ENCODE assay signal across 27 cellular contexts in the genomic region with DNA sequence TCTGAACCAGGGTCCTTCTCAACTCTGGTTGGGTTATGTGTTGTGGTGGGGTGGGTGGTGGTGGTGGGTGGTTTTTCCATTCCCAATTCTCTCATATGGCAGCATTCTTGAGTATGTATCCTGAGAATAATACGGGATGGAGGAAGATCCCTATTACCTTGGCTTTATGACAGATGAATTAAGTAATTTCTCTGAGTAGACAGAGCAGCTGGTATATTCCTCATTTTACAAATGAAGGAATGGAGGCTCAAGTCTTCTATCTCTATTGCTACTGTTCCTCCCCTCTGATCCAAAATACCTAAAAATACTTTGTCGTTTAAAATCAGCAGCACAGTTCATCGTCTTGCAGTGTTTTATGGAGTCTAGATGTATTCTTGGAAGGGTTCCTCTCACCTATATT.
"Had no signal": no experiment of that assay in that cellular context is flagged by ENCODE, and none has a peak within 500 bp of the region (broad histone marks: within the 10 kb centered on the region; RNA-seq: fewer than 3 reads in every experiment).

No MANE protein-coding gene starts in this region.

- H3K4me2 ChIP-seq: neural progenitor cell, smooth muscle cell had no signal

- ATAC-seq: naive thymus-derived CD4-positive, alpha-beta T cell; pancreas; right cardiac atrium; right lobe of liver; stimulated activated memory B cell treated with anti-CD40 and anti-IgM and Interleukin-4, amounts not matched to agents 10 μg/mL and 1 μg/mL and 100 μg/mL, for 72 hours; stimulated activated naive CD8-positive, alpha-beta T cell treated with anti-CD3 and anti-CD28 coated beads, Interleukin-15, amount 100 ng/mL, for 72 hours; stimulated activated naive CD8-positive, alpha-beta T cell treated with anti-CD3 and anti-CD28 coated beads, Interleukin-15, Interleukin-2, amounts not matched to agents 100 U/mL and 50 U/mL, for 24 hours; upper lobe of right lung had no signal

- H3K27me3 ChIP-seq: neural progenitor cell, pancreas, right lobe of liver, sigmoid colon, spleen, suprapubic skin, testis, tibial artery, transverse colon, upper lobe of right lung, uterus had no signal

- H3K4me1 ChIP-seq: pancreas, prostate gland, uterus had no signal

- H2AFZ ChIP-seq: neural progenitor cell had no signal

- H3K4me3 ChIP-seq: neural progenitor cell, pancreas, prostate gland, right lobe of liver, sigmoid colon, skin epidermis, smooth muscle cell, suprapubic skin, testis, tibial artery, transverse colon, upper lobe of right lung, uterus had no signal

- H3K9ac ChIP-seq: neural progenitor cell had no signal

- H3K27ac ChIP-seq: neural progenitor cell, pancreas, prostate gland, right lobe of liver, skin epidermis, suprapubic skin, testis, tibial artery, transverse colon, upper lobe of right lung, uterus had no signal

- H3K9me3 ChIP-seq: pancreas, prostate gland, right lobe of liver, sigmoid colon, spleen, suprapubic skin, testis, tibial artery, transverse colon, upper lobe of right lung, uterus had no signal

- DNase-seq: naive thymus-derived CD4-positive, alpha-beta T cell; nucleus accumbens; pancreas; right cardiac atrium; right lobe of liver; sigmoid colon; spleen; stimulated activated CD4-positive, alpha-beta T cell treated with anti-CD3 and anti-CD28 coated beads, Interleukin-12 subunit alpha, Interleukin-12 subunit beta, amount 100 ng/mL, for 4 hours; stimulated activated CD4-positive, alpha-beta T cell treated with anti-CD3 and anti-CD28 coated beads, Interleukin-1b, Interleukin-23, amount 100 ng/mL, for 48 hours; stimulated activated CD4-positive, alpha-beta T cell treated with anti-CD3 and anti-CD28 coated beads, Interleukin-4, amount 100 ng/mL, for 1 hour; stimulated activated CD4-positive, alpha-beta T cell treated with anti-CD3 and anti-CD28 coated beads, Interleukin-4, amount 100 ng/mL, for 4 hours; stimulated activated CD8-positive, alpha-beta memory T cell treated with anti-CD3 and anti-CD28 coated beads, Interleukin-4, amount 100 ng/mL, for 48 hours; stimulated activated naive CD4-positive, alpha-beta T cell; stimulated activated naive CD8-positive, alpha-beta T cell treated with anti-CD3 and anti-CD28 coated beads, Interleukin-15, amount 100 ng/mL, for 72 hours; stimulated activated naive CD8-positive, alpha-beta T cell treated with anti-CD3 and anti-CD28 coated beads, Interleukin-15, Interleukin-2, amounts not matched to agents 100 U/mL and 50 U/mL, for 24 hours; substantia nigra; testis; tibial artery; transverse colon; upper lobe of right lung; uterus had no signal

- H3K36me3 ChIP-seq: neural progenitor cell, prostate gland, uterus had no signal
